Comparison of ENCODE assay signal across 8 cellular contexts in genomic region chr7:130486963-130487324, GRCh38. TPM values are rescaled to one million over a fixed set of nuclear protein-coding genes. Genes with fewer than 3 reads are reported as not detected.
DNase-seq lines count a peak whose midpoint lies in the region; ATAC-seq, FAIRE-seq and TF ChIP-seq lines count a peak whose summit lies in the region.

No MANE protein-coding gene starts in this region.

- TF ChIP-seq POLR2A in heart left ventricle (IDR thresholded peaks at IDR 0.05) (no peak), right lobe of liver (IDR thresholded peaks at IDR 0.05) (no peak), upper lobe of left lung (IDR thresholded peaks at IDR 0.05) (no peak)

- H3K36me3 ChIP-seq in heart left ventricle (no peaks in the 10 kb centered on the region), astrocyte (ENCODE audit: insufficient read depth, low read length) (no peaks in the 10 kb centered on the region), right lobe of liver (no peaks in the 10 kb centered on the region), upper lobe of left lung (no peaks in the 10 kb centered on the region), osteoblast (ENCODE audit: insufficient read depth, low read length) (no peaks in the 10 kb centered on the region)

- peaks cover 0 to 35% (median 13%) of the 10 kb centered on the region in 12 donors for H3K4me1 ChIP-seq in heart left ventricle
- H3K4me1 ChIP-seq in right cardiac atrium (ENCODE audit: control insufficient read depth, insufficient read depth, low read length): peaks cover 3% of the 10 kb centered on the region
- peaks cover 38% of the 10 kb centered on the region for H3K4me1 ChIP-seq in astrocyte (ENCODE audit: insufficient read depth, low read length)
- no peaks in the 10 kb centered on the region for H3K4me1 ChIP-seq in right lobe of liver
- peaks cover 14 to 35% (median 17%) of the 10 kb centered on the region in 4 donors for H3K4me1 ChIP-seq in upper lobe of left lung
- H3K4me1 ChIP-seq in osteoblast (ENCODE audit: insufficient read depth, low read length): peaks cover 25% of the 10 kb centered on the region

- H3K9me3 ChIP-seq in heart left ventricle (no peaks in the 10 kb centered on the region), right cardiac atrium (ENCODE audit: control insufficient read depth, low read length) (no peaks in the 10 kb centered on the region), astrocyte (ENCODE audit: insufficient read depth, low read depth, low read length) (peaks cover 2% of the 10 kb centered on the region), right lobe of liver (no peaks in the 10 kb centered on the region), upper lobe of left lung (no peaks in the 10 kb centered on the region), osteoblast (ENCODE audit: low read depth, low read length) (no peaks in the 10 kb centered on the region)

- H3K4me3 ChIP-seq in heart left ventricle: peak overlapping the region in 10 of 12 donors; percentile 34 to 57 (median 53)
- no peak overlapping the region for H3K4me3 ChIP-seq in right cardiac atrium (ENCODE audit: low read length)
- H3K4me3 ChIP-seq in astrocyte (ENCODE audit: insufficient read depth, low read depth, low read length): no peak overlapping the region
- H3K4me3 ChIP-seq in right lobe of liver: peak overlapping the region; percentile 53 to 81 (median 67)
- H3K4me3 ChIP-seq in upper lobe of left lung: peak overlapping the region; percentile 6 to 66 (median 54)
- no peak overlapping the region for H3K4me3 ChIP-seq in osteoblast (ENCODE audit: insufficient read depth, low read length)

- H3K4me1 Mint-ChIP-seq in astrocyte (ENCODE audit: low read depth, unreplicated experiment): peaks cover 39% of the 10 kb centered on the region

- no peak overlapping the region for H3K9ac ChIP-seq in astrocyte (ENCODE audit: low read length)

- no peaks in the 10 kb centered on the region for H3K27me3 Mint-ChIP-seq in astrocyte (ENCODE audit: low read depth, unreplicated experiment)

- H3K27me3 ChIP-seq in heart left ventricle (peaks cover 0 to 33% (median 13%) of the 10 kb centered on the region in 9 donors), right cardiac atrium (ENCODE audit: control insufficient read depth, insufficient read depth) (no peaks in the 10 kb centered on the region), astrocyte (ENCODE audit: insufficient read depth, low read length) (no peaks in the 10 kb centered on the region), right lobe of liver (no peaks in the 10 kb centered on the region), upper lobe of left lung (peaks cover 0 to 1% (median 0%) of the 10 kb centered on the region in 4 donors), osteoblast (ENCODE audit: insufficient read depth, low read length) (peaks cover 4% of the 10 kb centered on the region)

- peak overlapping the region; percentile 63 for H3K27ac Mint-ChIP-seq in astrocyte (ENCODE audit: unreplicated experiment)

- H2AFZ ChIP-seq in astrocyte (ENCODE audit: low read depth, low read length): peak overlapping the region; percentile 71
- H2AFZ ChIP-seq in osteoblast (ENCODE audit: low read length): no peak overlapping the region

- no peak for FAIRE-seq in astrocyte (lab: Jason Lieb, UNC)

- no peak for ATAC-seq in heart left ventricle
- ATAC-seq in right cardiac atrium: no peak
- ATAC-seq in right lobe of liver: no peak
- ATAC-seq in upper lobe of left lung (ENCODE audit: low FRiP score in 2 of 2): no peak
- no peak for ATAC-seq in GM19397 (IDR thresholded peaks at IDR 0.05; ENCODE audit: unreplicated experiment)

- peak overlapping the region; percentile 83 for H3K4me3 Mint-ChIP-seq in astrocyte (ENCODE audit: unreplicated experiment)

- no peak for TF ChIP-seq EP300 in upper lobe of left lung (IDR thresholded peaks at IDR 0.05)

- H3K79me2 ChIP-seq in astrocyte (ENCODE audit: insufficient read depth, low read length) (peaks cover 3% of the 10 kb centered on the region), osteoblast (ENCODE audit: insufficient read depth, low read length) (no peaks in the 10 kb centered on the region)

- peak overlapping the region; percentile 75 for H3K4me2 ChIP-seq in astrocyte (ENCODE audit: low read length)
- no peak overlapping the region for H3K4me2 ChIP-seq in osteoblast (ENCODE audit: insufficient read depth, low read length)

- no peaks in the 10 kb centered on the region for H3K36me3 Mint-ChIP-seq in astrocyte (ENCODE audit: low read depth, unreplicated experiment)

- no peak for TF ChIP-seq CTCF in heart left ventricle (IDR thresholded peaks at IDR 0.05)
- no peak for TF ChIP-seq CTCF in astrocyte (IDR thresholded peaks at IDR 0.05; ENCODE audit: insufficient read depth, low read depth, low read length)
- TF ChIP-seq CTCF in right lobe of liver (IDR thresholded peaks at IDR 0.05): no peak
- no peak for TF ChIP-seq CTCF in upper lobe of left lung (IDR thresholded peaks at IDR 0.05)
- TF ChIP-seq CTCF in osteoblast (IDR thresholded peaks at IDR 0.05; ENCODE audit: extremely low read depth, low read depth, low read length): no peak

- H3K27ac ChIP-seq in heart left ventricle (no peak overlapping the region), right cardiac atrium (ENCODE audit: low read length) (no peak overlapping the region), astrocyte (ENCODE audit: low read depth, low read length) (no peak overlapping the region), right lobe of liver (no peak overlapping the region), upper lobe of left lung (peak overlapping the region in 1 of 4 donors; percentile 53), osteoblast (ENCODE audit: low read depth, low read length) (no peak overlapping the region)

- DNase-seq in heart left ventricle (no peak), right cardiac atrium (no peak), astrocyte (ENCODE audit: low read depth) (no peak), right lobe of liver (no peak), upper lobe of left lung (no peak), osteoblast (ENCODE audit: insufficient read length, low spot score, missing footprints) (no peak)
- no peak for DNase-seq in central memory CD4-positive, alpha-beta T cell

- H4K20me1 ChIP-seq in astrocyte (ENCODE audit: insufficient read depth, low read length) (no peaks in the 10 kb centered on the region), osteoblast (ENCODE audit: insufficient read depth, low read length) (no peaks in the 10 kb centered on the region)

- intact Hi-C loops in heart left ventricle (cut with DNase I) (loop anchor here in 5 of 10 donors (5.0 to 10.0 kb wide), 5 partner anchors 188 to 242 kb away; no protein-coding TSS in a partner anchor), right cardiac atrium (cut with DNase I) (no loop called here), right lobe of liver (cut with DNase I) (no loop called here)

- 45 to 57% (median 49%) methylated on average over 4 of the region's 4 CpGs for WGBS in heart left ventricle, 4 donors
- WGBS in right cardiac atrium: 55% methylated on average over 4 of the region's 4 CpGs
- 18% methylated on average over 4 of the region's 4 CpGs for WGBS in right lobe of liver (ENCODE audit: insufficient coverage, low coverage, low lambda C conversion rate, missing lambda C conversion rate)
- WGBS in upper lobe of left lung, 2 donors: 22 to 23% methylated on average over 4 of the region's 4 CpGs

- no peaks in the 10 kb centered on the region for H3K9me3 Mint-ChIP-seq in astrocyte (ENCODE audit: unreplicated experiment)

RNA-seq across cellular contexts. Expression of gene MEST, which starts 4.9 kb away (rescaled TPM):
- total RNA-seq in heart left ventricle (10 to 100 TPM in 2 of 9 donors, 1 to 10 TPM in 6, under 1 TPM in 1; 0.79 to 46.0 (median 5.3) TPM), right cardiac atrium (10 to 100 TPM; 16.2 to 29.7 (median 20.3) TPM), astrocyte (170 and 214 TPM in 2 replicates), right lobe of liver (10 to 100 TPM; 23.4 to 46.9 (median 31.2) TPM), upper lobe of left lung (10 to 100 TPM; 13.9 to 52.5 (median 17.8) TPM), osteoblast (330 and 347 TPM in 2 replicates)
- polyA plus RNA-seq in heart left ventricle (1 to 10 TPM; 2.3 to 4.2 TPM), right cardiac atrium (8.2 TPM)

RNA-seq across cellular contexts. Expression of gene CEP41, which starts 46.1 kb away (rescaled TPM):
- total RNA-seq in heart left ventricle (10 to 100 TPM in 1 of 9 donors, 1 to 10 TPM in 8; 1.9 to 11.4 (median 4.1) TPM), right cardiac atrium (1 to 10 TPM; 5.6 to 7.5 (median 6.3) TPM), astrocyte (16.4 and 17.3 TPM in 2 replicates), right lobe of liver (10 to 100 TPM in 1 of 6 experiments, 1 to 10 TPM in 5; 2.6 to 11.7 (median 4.6) TPM), upper lobe of left lung (10 to 100 TPM in 1 of 6 donors, 1 to 10 TPM in 5; 4.3 to 11.5 (median 7.2) TPM), osteoblast (9.1 and 9.8 TPM in 2 replicates)
- polyA plus RNA-seq in heart left ventricle (1 to 10 TPM; 1.7 to 6.9 TPM), right cardiac atrium (3.0 TPM)

Comparison
In these comparisons a context has a peak if more than half of its experiments do, and no peak if none do; other contexts are left out.
1. H3K4me3 ChIP-seq: peak in heart left ventricle (10 of 12), right lobe of liver (3 of 3) and upper lobe of left lung (4 of 4); none in right cardiac atrium (single experiment), astrocyte (single experiment) and osteoblast (single experiment).